8 cellular contexts compared by ENCODE assay signal in genomic region chr19:55279773-55280643, GRCh38. TPM values are rescaled to one million over a fixed set of nuclear protein-coding genes. Genes with fewer than 3 reads are reported as not detected.
DNase-seq lines count a peak whose midpoint lies in the region; ATAC-seq and TF ChIP-seq lines count a peak whose summit lies in the region.

TSS of gene HSPBP1 (minus strand) at chr19:55280110. CDS start at chr19:55279608, 502 bp downstream.

- DNase-seq in COR-L47 (lab: John Stamatoyannopoulos, UW): peak; percentile 96
- peak; percentile 92 for DNase-seq in activated CD8-positive, alpha-beta memory T cell treated with anti-CD3 and anti-CD28 coated beads, Interleukin-2, amount 50 U/mL, for 4 hours
- peak; percentile 92 for DNase-seq in endothelial cell (ENCODE audit: low spot score)
- peak; percentile 96 to 98 for DNase-seq in mesothelial cell of epicardium (ENCODE audit: low spot score in 2 of 2, unreplicated experiment in 2 of 2)
- DNase-seq in stimulated activated CD8-positive, alpha-beta memory T cell treated with anti-CD3 and anti-CD28 coated beads, Interleukin-15, amount 100 ng/mL, for 48 hours (ENCODE audit: low read depth in 2 of 2): peak; percentile 94 to 97

- H3K4me3 Mint-ChIP-seq in endothelial cell (ENCODE audit: unreplicated experiment) (peak within 1 kb of the TSS; percentile 95), mesothelial cell of epicardium (peak within 1 kb of the TSS; percentile 99)

- peaks cover 22% of the 10 kb centered on the region for H3K27me3 Mint-ChIP-seq in endothelial cell (ENCODE audit: unreplicated experiment)
- H3K27me3 Mint-ChIP-seq in mesothelial cell of epicardium (ENCODE audit: low read depth): no peaks in the 10 kb centered on the region

- H3K27ac ChIP-seq in HUES64 (ENCODE audit: low read depth, low read length) (peak within 1 kb of the TSS; percentile 87), OCI-LY1 (ENCODE audit: low read depth, low read length, poor library complexity, severe bottlenecking) (peak within 1 kb of the TSS; percentile 97)

- peak within 1 kb of the TSS; percentile 97 for H3K4me3 ChIP-seq in HUES64 (ENCODE audit: low read length)
- peak within 1 kb of the TSS; percentile 82 for H3K4me3 ChIP-seq in OCI-LY1 (ENCODE audit: low read depth, low read length, poor library complexity, severe bottlenecking)

- H2AFZ ChIP-seq in OCI-LY1 (ENCODE audit: low read length): no peak within 1 kb of the TSS

- 2% methylated on average over 52 of the region's 52 CpGs for WGBS in HUES64

- peak within 1 kb of the TSS; percentile 98 for H3K27ac Mint-ChIP-seq in endothelial cell (ENCODE audit: unreplicated experiment)
- H3K27ac Mint-ChIP-seq in mesothelial cell of epicardium: peak within 1 kb of the TSS; percentile 99

- ATAC-seq in GM21423 (IDR thresholded peaks at IDR 0.05; ENCODE audit: unreplicated experiment): peak; percentile 60

- peaks cover 3% of the 10 kb centered on the region; the same call in 1 of the 2 replicates for H3K4me1 ChIP-seq in HUES64 (ENCODE audit: insufficient read depth, low read length)
- peaks cover 56% of the 10 kb centered on the region for H3K4me1 ChIP-seq in OCI-LY1 (ENCODE audit: insufficient read depth, low read length, severe bottlenecking)

- peak within 1 kb of the TSS; percentile 88 for H3K9ac ChIP-seq in HUES64 (ENCODE audit: low read depth, low read length)
- H3K9ac ChIP-seq in OCI-LY1 (ENCODE audit: low read length): peak within 1 kb of the TSS; percentile 78

- H3K27me3 ChIP-seq in HUES64 (ENCODE audit: insufficient read depth, low read length) (no peaks in the 10 kb centered on the region), OCI-LY1 (ENCODE audit: insufficient read depth, low read length) (no peaks in the 10 kb centered on the region)

- H3K4me1 Mint-ChIP-seq in endothelial cell (ENCODE audit: unreplicated experiment) (peaks cover 7% of the 10 kb centered on the region), mesothelial cell of epicardium (peaks cover 17% of the 10 kb centered on the region)

- H3K79me2 ChIP-seq in OCI-LY1 (ENCODE audit: insufficient read depth, low read length): no peaks in the 10 kb centered on the region

- H3K9me3 Mint-ChIP-seq in endothelial cell (ENCODE audit: unreplicated experiment): no peaks in the 10 kb centered on the region
- no peaks in the 10 kb centered on the region for H3K9me3 Mint-ChIP-seq in mesothelial cell of epicardium

- peak within 1 kb of the TSS; percentile 93 for H3K4me2 ChIP-seq in OCI-LY1 (ENCODE audit: low read length)

- H4K20me1 ChIP-seq in OCI-LY1 (ENCODE audit: insufficient read depth, low read length): no peaks in the 10 kb centered on the region

- H3K9me2 ChIP-seq in OCI-LY1 (ENCODE audit: low read depth, low read length): no peaks in the 10 kb centered on the region

- H3K36me3 ChIP-seq in HUES64 (ENCODE audit: insufficient read depth, low read length) (peaks cover 15% of the 10 kb centered on the region), OCI-LY1 (ENCODE audit: insufficient read depth, low read length) (peaks cover 6% of the 10 kb centered on the region; the same call in 1 of the 2 replicates)

- no peak for TF ChIP-seq CTCF in OCI-LY1 (IDR thresholded peaks at IDR 0.05; ENCODE audit: low read length)
- no peak for TF ChIP-seq CTCF in endothelial cell (IDR thresholded peaks at IDR 0.05; ENCODE audit: unreplicated experiment)
- TF ChIP-seq CTCF in mesothelial cell of epicardium (IDR thresholded peaks at IDR 0.05; ENCODE audit: unreplicated experiment): no peak

- peaks cover 4% of the 10 kb centered on the region for H3K36me3 Mint-ChIP-seq in endothelial cell (ENCODE audit: low read depth, unreplicated experiment)
- peaks cover 9% of the 10 kb centered on the region for H3K36me3 Mint-ChIP-seq in mesothelial cell of epicardium

- H3K9me3 ChIP-seq in HUES64 (ENCODE audit: insufficient read depth, low read depth, low read length) (no peaks in the 10 kb centered on the region), OCI-LY1 (ENCODE audit: low read length) (no peaks in the 10 kb centered on the region)

- peaks cover 5% of the 10 kb centered on the region; the same call in 1 of the 2 replicates for H3F3A ChIP-seq in OCI-LY1 (ENCODE audit: insufficient read depth, low read length)

RNA-seq across cellular contexts. Expression of gene HSPBP1, which starts in this region (rescaled TPM):
- polyA plus RNA-seq in HUES64 (2013, experiment 1 of 2): 52.6 TPM
- 53.6 TPM for polyA plus RNA-seq in HUES64 (2013, experiment 2 of 2)
- 24.6 TPM for total RNA-seq in endothelial cell (ENCODE audit: unreplicated experiment)
- 28.9 to 30.4 TPM (median 29.1 TPM) in 3 replicates for total RNA-seq in mesothelial cell of epicardium

Comparison
In these comparisons a context has a peak if more than half of its experiments do, and no peak if none do; other contexts are left out.
1. Peak in every context shown above with its lines: DNase-seq, ATAC-seq, H3K4me3 ChIP-seq and H3K27ac ChIP-seq.